Comparison of ENCODE assay signal across 19 cellular contexts in genomic region chr19:3545669-3546034, GRCh38. TPM values are rescaled to one million over a fixed set of nuclear protein-coding genes. Genes with fewer than 3 reads are reported as not detected.
DNase-seq lines count a peak whose midpoint lies in the region; ATAC-seq and TF ChIP-seq lines count a peak whose summit lies in the region.
"Had no signal": no experiment of that assay in that cellular context is flagged by ENCODE, and none has a peak within 500 bp of the region (broad histone marks: within the 10 kb centered on the region; RNA-seq: fewer than 3 reads in every experiment).

No MANE protein-coding gene starts in this region.

- H3K4me3 Mint-ChIP-seq in T-helper 2 cell treated with Interferon-gamma antibody and Interleukin-4, amounts not matched to agents 5 μg/mL and 100 μg/mL, for 36 hours = no peak overlapping the region
- no peak overlapping the region for H3K4me3 Mint-ChIP-seq in stimulated activated effector memory CD8-positive, alpha-beta T cell treated with anti-CD3 and anti-CD28 coated beads, Interleukin-12 subunit alpha, Interleukin-12 subunit beta, amount 100 ng/mL, for 72 hours
- H3K4me3 Mint-ChIP-seq: activated naive CD4-positive, alpha-beta T cell treated with anti-CD3 and anti-CD28 coated beads, Interleukin-2, amount 50 U/mL, for 24 hours had no signal

- H3K27me3 Mint-ChIP-seq in T-helper 2 cell treated with Interferon-gamma antibody and Interleukin-4, amounts not matched to agents 5 μg/mL and 100 μg/mL, for 36 hours (ENCODE audit: low read depth) = no peaks in the 10 kb centered on the region
- H3K27me3 Mint-ChIP-seq: activated naive CD4-positive, alpha-beta T cell treated with anti-CD3 and anti-CD28 coated beads, Interleukin-2, amount 50 U/mL, for 24 hours had no signal

- ATAC-seq in stimulated activated effector memory CD8-positive, alpha-beta T cell treated with anti-CD3 and anti-CD28 coated beads, Interleukin-12 subunit alpha, Interleukin-12 subunit beta, amount 100 ng/mL, for 72 hours = no peak
- ATAC-seq in sciatic nerve = no peak

- TF ChIP-seq CTCF in RWPE1 (conservative IDR thresholded peaks at IDR 0.05; ENCODE audit: low read depth) (no peak), dorsolateral prefrontal cortex (IDR thresholded peaks at IDR 0.05 in 54 of 56, conservative IDR thresholded peaks at IDR 0.05 in 2 of 56; ENCODE audit: low read depth in 1 of 56, partially characterized antibody in 56 of 56) (no peak)

- H3K9me3 Mint-ChIP-seq in T-helper 2 cell treated with Interferon-gamma antibody and Interleukin-4, amounts not matched to agents 5 μg/mL and 100 μg/mL, for 36 hours = no peaks in the 10 kb centered on the region
- no peaks in the 10 kb centered on the region for H3K9me3 Mint-ChIP-seq in stimulated activated effector memory CD8-positive, alpha-beta T cell treated with anti-CD3 and anti-CD28 coated beads, Interleukin-12 subunit alpha, Interleukin-12 subunit beta, amount 100 ng/mL, for 72 hours
- H3K9me3 Mint-ChIP-seq: activated naive CD4-positive, alpha-beta T cell treated with anti-CD3 and anti-CD28 coated beads, Interleukin-2, amount 50 U/mL, for 24 hours had no signal

- no peak overlapping the region for H3K4me3 ChIP-seq in dorsolateral prefrontal cortex
- H3K4me3 ChIP-seq: BLaER1 treated with 17β-estradiol and CSF1 and Interleukin-3, amounts not matched to agents 10 nM and 100 nM; suprapubic skin had no signal

- no peaks in the 10 kb centered on the region for H3K4me1 Mint-ChIP-seq in T-helper 2 cell treated with Interferon-gamma antibody and Interleukin-4, amounts not matched to agents 5 μg/mL and 100 μg/mL, for 36 hours (ENCODE audit: low read depth)
- peaks cover 15% of the 10 kb centered on the region for H3K4me1 Mint-ChIP-seq in stimulated activated effector memory CD8-positive, alpha-beta T cell treated with anti-CD3 and anti-CD28 coated beads, Interleukin-12 subunit alpha, Interleukin-12 subunit beta, amount 100 ng/mL, for 72 hours

- CTCF ChIA-PET in RWPE1 (lab: Yijun Ruan, JAX) = interaction anchor here (0.6 to 1.5 kb wide), 7 partner anchors 9 to 401 kb away, joined by 3 to 14 read pairs (median 6); partner anchors contain the start of gene MFSD12

- POLR2A ChIA-PET in RWPE1 (lab: Yijun Ruan, JAX; ENCODE audit: low non-redundant PET) = no interaction called here

- DNase-seq in T-helper 2 cell treated with Interferon-gamma antibody and Interleukin-4, amounts not matched to agents 5 μg/mL and 100 μg/mL, for 36 hours (ENCODE audit: low spot score) = no peak
- DNase-seq in T-helper 2 cell (no peak), RWPE1 (ENCODE audit: low spot score) (no peak), dorsolateral prefrontal cortex (no peak), NCI-H1436 treated with DMSO at 0.1 percent for 48 hours (lab: John Stamatoyannopoulos, UW) (no peak), sciatic nerve (ENCODE audit: low spot score) (no peak), HK-2 (ENCODE audit: unreplicated experiment) (no peak)
- DNase-seq in stimulated activated effector memory CD8-positive, alpha-beta T cell treated with anti-CD3 and anti-CD28 coated beads, Interleukin-12 subunit alpha, Interleukin-12 subunit beta, amount 100 ng/mL, for 72 hours (ENCODE audit: low spot score in 2 of 2) = no peak
- DNase-seq: brain microvascular endothelial cell, NCI-H1092 treated with DMSO at 0.1 percent for 48 hours, NCI-H524 treated with DMSO at 0.1 percent for 48 hours had no signal

- peak overlapping the region; percentile 62 for H3K27ac Mint-ChIP-seq in T-helper 2 cell treated with Interferon-gamma antibody and Interleukin-4, amounts not matched to agents 5 μg/mL and 100 μg/mL, for 36 hours
- H3K27ac Mint-ChIP-seq in stimulated activated effector memory CD8-positive, alpha-beta T cell treated with anti-CD3 and anti-CD28 coated beads, Interleukin-12 subunit alpha, Interleukin-12 subunit beta, amount 100 ng/mL, for 72 hours = peak overlapping the region; percentile 89

- no peaks in the 10 kb centered on the region for H3K27me3 ChIP-seq in dorsolateral prefrontal cortex
- H3K27me3 ChIP-seq: BLaER1 treated with 17β-estradiol and CSF1 and Interleukin-3, amounts not matched to agents 10 nM and 100 nM; brain microvascular endothelial cell; suprapubic skin had no signal

- H3K36me3 Mint-ChIP-seq in T-helper 2 cell treated with Interferon-gamma antibody and Interleukin-4, amounts not matched to agents 5 μg/mL and 100 μg/mL, for 36 hours (ENCODE audit: low read depth) = peaks cover 11% of the 10 kb centered on the region
- H3K36me3 Mint-ChIP-seq in stimulated activated effector memory CD8-positive, alpha-beta T cell treated with anti-CD3 and anti-CD28 coated beads, Interleukin-12 subunit alpha, Interleukin-12 subunit beta, amount 100 ng/mL, for 72 hours = peaks cover 22% of the 10 kb centered on the region

- H3K27ac ChIP-seq in RWPE1 (peak overlapping the region; percentile 64), dorsolateral prefrontal cortex (peak overlapping the region in 52 of 59 donors; percentile 76 to 100 (median 96))
- H3K27ac ChIP-seq: BLaER1 treated with 17β-estradiol and CSF1 and Interleukin-3, amounts not matched to agents 10 nM and 100 nM; brain microvascular endothelial cell; KMS-11; parathyroid adenoma; suprapubic skin had no signal

- intact Hi-C loops in dorsolateral prefrontal cortex (cut with DNase I) (loop anchor here (1.0 to 5.0 kb wide), 4 partner anchors 27 to 75 kb away; partner anchors contain the start of gene HMG20B (in 1 of the 2)), sciatic nerve (cut with DNase I) (loop anchor here (10.0 kb wide), 1 partner anchor 69 kb away; no protein-coding TSS in a partner anchor)

RNA-seq across cellular contexts. Expression of gene TEKTIP1, which starts 6.7 kb away (rescaled TPM):
- 10 to 100 TPM in 3 of 120 experiments, 1 to 10 TPM in 117; 1.0 to 11.2 (median 4.6) TPM for total RNA-seq in dorsolateral prefrontal cortex
- total RNA-seq in sciatic nerve = 4.9 TPM
- total RNA-seq: A172, dermis blood vessel endothelial cell, skeletal muscle tissue had no signal

RNA-seq across cellular contexts. Expression of gene MFSD12, which starts 11.7 kb away (rescaled TPM):
- total RNA-seq in dorsolateral prefrontal cortex (100 to 1,000 TPM in 14 of 120 experiments, 10 to 100 TPM in 106; 54.9 to 119 (median 77.6) TPM), sciatic nerve (52.5 TPM)

RNA-seq across cellular contexts. Expression of gene HMG20B, which starts 27.1 kb away (rescaled TPM):
- 10 to 100 TPM; 10.1 to 58.3 (median 26.2) TPM for total RNA-seq in dorsolateral prefrontal cortex
- total RNA-seq in sciatic nerve = 72.9 TPM

RNA-seq across cellular contexts. Expression of gene FZR1, which starts 39.5 kb away (rescaled TPM):
- total RNA-seq in dorsolateral prefrontal cortex = 10 to 100 TPM; 46.4 to 99.1 (median 71.7) TPM
- total RNA-seq in sciatic nerve = 46.1 TPM

RNA-seq across cellular contexts. Expression of gene GIPC3, which starts 39.6 kb away (rescaled TPM):
- 1 to 10 TPM in 27 of 120 experiments, under 1 TPM in 93; 0.13 to 1.7 (median 0.63) TPM for total RNA-seq in dorsolateral prefrontal cortex
- 2.4 TPM for total RNA-seq in sciatic nerve
- total RNA-seq: A172, skeletal muscle tissue had no signal
